ENCODE assay signal across 10 cellular contexts in genomic region chrX:49344496-49345175, GRCh38. TPM values are rescaled to one million over a fixed set of nuclear protein-coding genes. Genes with fewer than 3 reads are reported as not detected.
"Had no signal": no experiment of that assay in that cellular context is flagged by ENCODE, and none has a peak within 500 bp of the region (broad histone marks: within the 10 kb centered on the region; RNA-seq: fewer than 3 reads in every experiment).

No MANE protein-coding gene starts in this region.

RNA-seq across cellular contexts. Expression of gene GAGE13, which starts 13.3 kb away (rescaled TPM):
- total RNA-seq: OCI-LY7, PC-3, PC-9, Peyer's patch, Right ventricle myocardium inferior, Right ventricle myocardium superior, SJCRH30, SJSA1 had no signal

RNA-seq across cellular contexts. Expression of gene GAGE12J, which starts 22.8 kb away (rescaled TPM):
- total RNA-seq: OCI-LY7, PC-3, PC-9, Peyer's patch, Right ventricle myocardium inferior, Right ventricle myocardium superior, RPMI7951, SJCRH30, SJSA1 had no signal

RNA-seq across cellular contexts. Expression of gene GAGE10, which starts 41.2 kb away (rescaled TPM):
- total RNA-seq: OCI-LY7, PC-3, PC-9, Peyer's patch, Right ventricle myocardium inferior, Right ventricle myocardium superior, RPMI7951, SJCRH30, SJSA1, SK-MEL-5 had no signal
